Comparison of ENCODE assay signal across 20 cellular contexts in the genomic region with DNA sequence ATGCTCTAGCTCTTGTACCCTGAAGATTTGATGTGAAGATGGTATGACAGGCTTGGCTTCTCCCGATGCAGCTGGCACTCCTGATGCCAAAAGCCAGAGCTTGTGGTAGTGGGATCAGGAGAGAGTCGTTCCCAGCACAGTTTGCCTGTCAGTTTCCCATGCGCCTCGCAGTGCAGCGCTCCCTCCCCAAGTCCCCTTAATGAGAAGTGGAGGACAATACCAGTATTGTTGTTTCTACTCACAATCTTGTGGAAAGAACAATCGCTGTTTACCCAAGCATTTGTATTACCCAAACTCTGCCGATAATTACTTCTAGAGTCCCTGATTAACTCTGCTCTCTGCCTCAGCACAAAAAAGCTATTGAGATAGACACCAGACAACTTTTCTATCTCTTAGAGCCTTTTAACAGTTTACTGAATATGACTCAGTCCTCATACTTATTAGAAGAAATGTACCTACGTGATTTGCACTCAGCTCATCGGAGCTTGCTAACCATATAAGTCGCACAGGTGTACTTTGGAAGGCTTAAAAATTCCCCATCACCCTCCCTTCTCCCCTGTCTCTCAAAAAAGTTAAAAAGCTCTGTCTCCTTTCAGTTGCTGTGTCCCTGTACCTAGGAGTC.
DNase-seq lines count a peak whose midpoint lies in the region; ATAC-seq and TF ChIP-seq lines count a peak whose summit lies in the region.
"Had no signal": no experiment of that assay in that cellular context is flagged by ENCODE, and none has a peak within 500 bp of the region (broad histone marks: within the 10 kb centered on the region; RNA-seq: fewer than 3 reads in every experiment).

No MANE protein-coding gene starts in this region.

- H3K79me2 ChIP-seq in SK-N-SH (ENCODE audit: insufficient read depth), result no peaks in the 10 kb centered on the region

- no peak overlapping the region for H3K27ac ChIP-seq in SK-N-SH (ENCODE audit: low read depth in 2 of 2, low read length in 1 of 2)
- no peak overlapping the region for H3K27ac ChIP-seq in gastroesophageal sphincter
- no peak overlapping the region for H3K27ac ChIP-seq in upper lobe of left lung
- H3K27ac ChIP-seq: BLaER1 treated with 17β-estradiol and CSF1 and Interleukin-3, amounts not matched to agents 10 nM and 100 nM; Peyer's patch; psoas muscle had no signal

- H3K27me3 ChIP-seq in SK-N-SH (ENCODE audit: insufficient read depth) (peaks cover 11% of the 10 kb centered on the region; the same call in 1 of the 2 replicates), gastroesophageal sphincter (no peaks in the 10 kb centered on the region), upper lobe of left lung (no peaks in the 10 kb centered on the region)
- H3K27me3 ChIP-seq: BLaER1 treated with 17β-estradiol and CSF1 and Interleukin-3, amounts not matched to agents 10 nM and 100 nM; Peyer's patch had no signal

- no peaks in the 10 kb centered on the region for H4K20me1 ChIP-seq in SK-N-SH (ENCODE audit: insufficient read depth)
- H4K20me1 ChIP-seq: BLaER1 treated with 17β-estradiol and CSF1 and Interleukin-3, amounts not matched to agents 10 nM and 100 nM had no signal

- H3K4me3 ChIP-seq in SK-N-SH (ENCODE audit: low read depth in 2 of 2, low read length in 1 of 2) (no peak overlapping the region), gastroesophageal sphincter (no peak overlapping the region), upper lobe of left lung (no peak overlapping the region)
- H3K4me3 ChIP-seq: BLaER1 treated with 17β-estradiol and CSF1 and Interleukin-3, amounts not matched to agents 10 nM and 100 nM; K562; Peyer's patch; psoas muscle had no signal

- TF ChIP-seq RAD21 in SK-N-SH (IDR thresholded peaks at IDR 0.05; ENCODE audit: low read length), result no peak

- 0 out of 2 replicates have a peak overlapping the region, but pooled peaks have one; percentile 35 for H2AFZ ChIP-seq in SK-N-SH (ENCODE audit: low read depth)

- no peaks in the 10 kb centered on the region for H3K9me2 ChIP-seq in SK-N-SH

- TF ChIP-seq EP300 in SK-N-SH (IDR thresholded peaks at IDR 0.05; ENCODE audit: borderline replicate concordance in 1 of 2, low read depth in 1 of 2, low read length in 1 of 2) (no peak), gastroesophageal sphincter (IDR thresholded peaks at IDR 0.05) (no peak), upper lobe of left lung (IDR thresholded peaks at IDR 0.05) (no peak)

- H3K4me2 ChIP-seq in SK-N-SH, result no peak overlapping the region
- H3K4me2 ChIP-seq: BLaER1 treated with 17β-estradiol and CSF1 and Interleukin-3, amounts not matched to agents 10 nM and 100 nM had no signal

- H3F3A ChIP-seq in SK-N-SH (replicated peaks; ENCODE audit: insufficient read depth), result no peaks in the 10 kb centered on the region

- ATAC-seq in SK-N-SH treated with all-trans-retinoic acid at 6 μM for 48 hours (no peak), gastroesophageal sphincter (no peak), upper lobe of left lung (ENCODE audit: low FRiP score in 2 of 2) (no peak)
- ATAC-seq: K562, left lobe of liver, psoas muscle had no signal

- no peak for TF ChIP-seq CTCF in SK-N-SH (IDR thresholded peaks at IDR 0.05)
- no peak for TF ChIP-seq CTCF in gastroesophageal sphincter (IDR thresholded peaks at IDR 0.05)
- TF ChIP-seq CTCF in upper lobe of left lung (IDR thresholded peaks at IDR 0.05), result no peak

- H3K36me3 ChIP-seq in SK-N-SH (replicated peaks in 1 of 2; ENCODE audit: control insufficient read depth in 1 of 2, insufficient read depth in 2 of 2, low read length in 1 of 2), result no peaks in the 10 kb centered on the region
- H3K36me3 ChIP-seq in gastroesophageal sphincter, result no peaks in the 10 kb centered on the region
- no peaks in the 10 kb centered on the region for H3K36me3 ChIP-seq in upper lobe of left lung
- H3K36me3 ChIP-seq: BLaER1 treated with 17β-estradiol and CSF1 and Interleukin-3, amounts not matched to agents 10 nM and 100 nM; Peyer's patch had no signal

- TF ChIP-seq POLR2A in gastroesophageal sphincter (IDR thresholded peaks at IDR 0.05) (no peak), upper lobe of left lung (IDR thresholded peaks at IDR 0.05) (no peak)

- H3K9me3 ChIP-seq in SK-N-SH, result no peaks in the 10 kb centered on the region
- no peaks in the 10 kb centered on the region for H3K9me3 ChIP-seq in gastroesophageal sphincter
- no peaks in the 10 kb centered on the region for H3K9me3 ChIP-seq in upper lobe of left lung
- H3K9me3 ChIP-seq: BLaER1 treated with 17β-estradiol and CSF1 and Interleukin-3, amounts not matched to agents 10 nM and 100 nM; Peyer's patch; psoas muscle had no signal

- CTCF ChIA-PET in SK-N-SH (lab: Yijun Ruan, JAX), result no interaction called here

- no peaks in the 10 kb centered on the region for H3K4me1 ChIP-seq in SK-N-SH (ENCODE audit: control insufficient read depth in 1 of 2, insufficient read depth in 2 of 2, low read depth in 1 of 2, low read length in 1 of 2)
- no peaks in the 10 kb centered on the region for H3K4me1 ChIP-seq in gastroesophageal sphincter
- H3K4me1 ChIP-seq in upper lobe of left lung, result no peaks in the 10 kb centered on the region
- H3K4me1 ChIP-seq: Peyer's patch, psoas muscle had no signal

- DNase-seq in SK-N-SH (no peak), ecto neural progenitor cell (ENCODE audit: low spot score) (peak; percentile 59), midbrain (lab: John Stamatoyannopoulos, UW) (peak; percentile 73), superior temporal gyrus (ENCODE audit: extremely low spot score) (peak; percentile 84), upper lobe of left lung (no peak), AG20443 (ENCODE audit: low spot score) (no peak)
- DNase-seq: 8988T; activated CD4-positive, alpha-beta memory T cell treated with anti-CD3 and anti-CD28 coated beads for 36 hours; activated T-cell treated with anti-CD3 and anti-CD28 coated beads, Interleukin-2, amount 50 U/mL, for 1 hour; DMS153; HCEC 1CT; NCI-H1092 treated with DMSO at 0.1 percent for 48 hours; Peyer's patch; psoas muscle; stimulated activated naive CD4-positive, alpha-beta T cell had no signal

- POLR2A ChIA-PET in SK-N-SH (lab: Yijun Ruan, JAX), result no interaction called here

- WGBS in SK-N-SH (ENCODE audit: low lambda C conversion rate), result 3% methylated on average over 10 of the region's 10 CpGs
- 69 to 72% methylated on average over 5 to 10 of the region's 10 CpGs for WGBS in gastroesophageal sphincter (ENCODE audit: low coverage in 1 of 2), 2 donors
- 56 to 67% methylated on average over 10 of the region's 10 CpGs for WGBS in upper lobe of left lung, 2 donors

- H3K9ac ChIP-seq in SK-N-SH, result no peak overlapping the region
- H3K9ac ChIP-seq: BLaER1 treated with 17β-estradiol and CSF1 and Interleukin-3, amounts not matched to agents 10 nM and 100 nM had no signal

TF ChIP-seq in SK-N-SH, 30 proteins besides CTCF, POLR2A, EP300 and RAD21 (continues in another document):
- TF ChIP-seq NFIC (IDR thresholded peaks at IDR 0.05; ENCODE audit: borderline replicate concordance), result no peak
- no peak for TF ChIP-seq RFX5 (IDR thresholded peaks at IDR 0.05; ENCODE audit: low read length)
- no peak for TF ChIP-seq FOXM1 (IDR thresholded peaks at IDR 0.05; ENCODE audit: low read depth)
- TF ChIP-seq POLR2AphosphoS5 (IDR thresholded peaks at IDR 0.05; ENCODE audit: low read depth, low read length), result no peak
- TF ChIP-seq ELF1 (IDR thresholded peaks at IDR 0.05), result no peak
- TF ChIP-seq RCOR1 (IDR thresholded peaks at IDR 0.05; ENCODE audit: low read length), result no peak
- TF ChIP-seq, protein P1, sequence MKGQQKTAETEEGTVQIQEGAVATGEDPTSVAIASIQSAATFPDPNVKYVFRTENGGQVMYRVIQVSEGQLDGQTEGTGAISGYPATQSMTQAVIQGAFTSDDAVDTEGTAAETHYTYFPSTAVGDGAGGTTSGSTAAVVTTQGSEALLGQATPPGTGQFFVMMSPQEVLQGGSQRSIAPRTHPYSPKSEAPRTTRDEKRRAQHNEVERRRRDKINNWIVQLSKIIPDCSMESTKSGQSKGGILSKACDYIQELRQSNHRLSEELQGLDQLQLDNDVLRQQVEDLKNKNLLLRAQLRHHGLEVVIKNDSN (IDR thresholded peaks at IDR 0.05; ENCODE audit: borderline replicate concordance, low read depth), result no peak
- no peak for TF ChIP-seq FOXJ3 (CRISPR knock-in tag; IDR thresholded peaks at IDR 0.05)
- no peak for TF ChIP-seq TEAD4 (IDR thresholded peaks at IDR 0.05; ENCODE audit: borderline replicate concordance, insufficient read depth)
- no peak for TF ChIP-seq NRF1 (IDR thresholded peaks at IDR 0.05; ENCODE audit: low read depth, low read length)
- TF ChIP-seq CHD2 (IDR thresholded peaks at IDR 0.05; ENCODE audit: low read length, partially characterized antibody), result no peak

TF ChIP-seq in SK-N-SH treated with all-trans-retinoic acid at 6 μM for 48 hours, 23 proteins besides CTCF, POLR2A, EP300 and RAD21:
- TF ChIP-seq OSR1 (CRISPR knock-in tag; IDR thresholded peaks at IDR 0.05) (no peak), SNAI2 (CRISPR knock-in tag; IDR thresholded peaks at IDR 0.05) (no peak), ZFP3 (CRISPR knock-in tag; IDR thresholded peaks at IDR 0.05) (no peak), ESRRG (CRISPR knock-in tag; IDR thresholded peaks at IDR 0.05) (no peak), RARB (CRISPR knock-in tag; IDR thresholded peaks at IDR 0.05) (no peak), CSDC2 (CRISPR knock-in tag; IDR thresholded peaks at IDR 0.05) (no peak), ISL1 (CRISPR knock-in tag; IDR thresholded peaks at IDR 0.05) (no peak), TOX (CRISPR knock-in tag; IDR thresholded peaks at IDR 0.05; ENCODE audit: borderline replicate concordance) (no peak), PPARA (CRISPR knock-in tag; IDR thresholded peaks at IDR 0.05; ENCODE audit: borderline replicate concordance) (no peak), ZC3H10 (CRISPR knock-in tag; IDR thresholded peaks at IDR 0.05) (no peak)
- TF ChIP-seq, protein P2, sequence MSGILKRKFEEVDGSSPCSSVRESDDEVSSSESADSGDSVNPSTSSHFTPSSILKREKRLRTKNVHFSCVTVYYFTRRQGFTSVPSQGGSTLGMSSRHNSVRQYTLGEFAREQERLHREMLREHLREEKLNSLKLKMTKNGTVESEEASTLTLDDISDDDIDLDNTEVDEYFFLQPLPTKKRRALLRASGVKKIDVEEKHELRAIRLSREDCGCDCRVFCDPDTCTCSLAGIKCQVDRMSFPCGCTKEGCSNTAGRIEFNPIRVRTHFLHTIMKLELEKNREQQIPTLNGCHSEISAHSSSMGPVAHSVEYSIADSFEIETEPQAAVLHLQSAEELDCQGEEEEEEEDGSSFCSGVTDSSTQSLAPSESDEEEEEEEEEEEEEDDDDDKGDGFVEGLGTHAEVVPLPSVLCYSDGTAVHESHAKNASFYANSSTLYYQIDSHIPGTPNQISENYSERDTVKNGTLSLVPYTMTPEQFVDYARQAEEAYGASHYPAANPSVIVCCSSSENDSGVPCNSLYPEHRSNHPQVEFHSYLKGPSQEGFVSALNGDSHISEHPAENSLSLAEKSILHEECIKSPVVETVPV (CRISPR knock-in tag; IDR thresholded peaks at IDR 0.05), result no peak

Comparison
In these comparisons a context has a peak if more than half of its experiments do, and no peak if none do; other contexts are left out.
1. DNase-seq: peak in ecto neural progenitor cell (single experiment), midbrain (single experiment) and superior temporal gyrus (single experiment); none in SK-N-SH (single experiment), upper lobe of left lung (0 of 2) and AG20443 (single experiment).